Comparison of ENCODE assay signal across 25 cellular contexts in the genomic region with DNA sequence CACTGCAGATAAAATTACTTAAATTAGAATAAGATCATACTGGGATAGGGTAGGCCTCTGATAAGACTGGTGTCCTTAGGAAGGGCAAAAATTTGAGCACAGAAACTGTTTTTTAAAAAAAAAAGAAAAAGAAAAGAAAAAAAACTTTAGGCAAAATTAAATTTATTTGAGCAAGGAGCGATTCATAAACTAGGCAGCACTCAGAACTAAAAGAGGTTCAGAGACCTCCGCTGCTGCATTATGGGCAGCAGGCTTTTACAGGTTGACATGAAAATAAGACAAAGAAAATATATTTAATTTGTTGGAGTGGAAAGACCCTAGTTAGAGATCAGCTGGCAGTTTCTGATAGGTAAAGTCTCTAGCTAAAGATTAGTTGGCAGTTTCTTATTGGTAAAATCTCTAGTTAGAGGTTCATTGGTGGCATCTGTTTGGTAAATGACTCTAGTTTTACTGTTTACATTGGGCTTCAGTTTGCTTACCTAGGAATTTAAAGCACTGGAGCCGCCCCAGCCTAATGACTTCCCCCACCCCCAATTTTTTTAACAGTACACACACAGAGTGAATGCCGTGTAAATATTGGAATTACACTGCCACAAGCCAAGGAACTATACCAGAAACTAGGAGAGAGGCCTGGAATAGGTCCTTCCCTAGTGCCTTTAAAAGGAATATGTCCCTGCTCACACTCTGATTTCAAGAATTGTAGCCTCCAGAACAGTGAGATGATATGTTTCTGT. TPM values are rescaled to one million over a fixed set of nuclear protein-coding genes. Genes with fewer than 3 reads are reported as not detected.
DNase-seq lines count a peak whose midpoint lies in the region; ATAC-seq and TF ChIP-seq lines count a peak whose summit lies in the region.
"Had no signal": no experiment of that assay in that cellular context is flagged by ENCODE, and none has a peak within 500 bp of the region (broad histone marks: within the 10 kb centered on the region; RNA-seq: fewer than 3 reads in every experiment).

No MANE protein-coding gene starts in this region.

- intact Hi-C loops in A673 (cut with micrococcal nuclease; ENCODE audit: unreplicated experiment), result loop anchor here (2.0 kb wide), 1 partner anchor 83 kb away; a partner anchor contains a TSS
- intact Hi-C loops in mucosa of descending colon (cut with DNase I, micrococcal nuclease), result no loop called here
- intact Hi-C loops in aorta (cut with DNase I), result no loop called here

- POLR2A ChIA-PET in A673 (lab: Charles Lee; ENCODE audit: low non-redundant PET), result no interaction called here

- DNase-seq in A673 (ENCODE audit: low spot score) (no peak), LNCaP clone FGC (ENCODE audit: low read depth) (peak; percentile 89), mucosa of descending colon (no peak), aorta (no peak)
- DNase-seq: activated CD4-positive, alpha-beta T cell treated with anti-CD3 and anti-CD28 coated beads, Interleukin-2, amount 50 U/mL, for 1 hour; activated naive CD4-positive, alpha-beta T cell treated with anti-CD3 and anti-CD28 coated beads, Interleukin-2, amount 10 ng/mL, durations not matched to agents 7 days and 5 days; DMS79 treated with DMSO at 0.1 percent for 48 hours; GF-D8; Karpas-422; kidney; lower lobe of right lung; NCI-H446; nephron progenitor cell; NK-92 treated with Interleukin-12 subunit alpha and Interleukin-12 subunit beta, amount 100 ng/mL, for 24 hours; ovary; Right ventricle myocardium superior; spleen; T-helper 9 cell had no signal

- ATAC-seq in mucosa of descending colon (peak; percentile 5), GM21381 (IDR thresholded peaks at IDR 0.05; ENCODE audit: unreplicated experiment) (no peak), HG03520 (IDR thresholded peaks at IDR 0.05; ENCODE audit: unreplicated experiment) (no peak), GM21717 (IDR thresholded peaks at IDR 0.05; ENCODE audit: unreplicated experiment) (no peak), aorta (ENCODE audit: low FRiP score) (no peak)
- ATAC-seq: HCT116 had no signal

- H3K27ac ChIP-seq in A673 (ENCODE audit: low read depth, low read length, poor library complexity, severe bottlenecking) (peak overlapping the region; percentile 99), VCaP (peak overlapping the region; percentile 78), aorta (ENCODE audit: low read depth in 1 of 2, low read length in 2 of 2) (no peak overlapping the region)
- H3K27ac ChIP-seq: lower lobe of right lung, ovary, right atrium auricular region, spleen, tibial nerve had no signal

- WGBS in aorta, 2 donors, result 83 to 93% methylated on average over 4 of the region's 4 CpGs

- H3K4me3 ChIP-seq in A673 (ENCODE audit: low read depth, low read length, poor library complexity, severe bottlenecking) (no peak overlapping the region), LNCaP clone FGC (ENCODE audit: low read depth, low read length) (no peak overlapping the region), mucosa of descending colon (no peak overlapping the region), aorta (ENCODE audit: low read length in 2 of 2) (no peak overlapping the region)
- H3K4me3 ChIP-seq: lower lobe of right lung, ovary, right atrium auricular region, spleen, tibial nerve had no signal

- TF ChIP-seq CTCF in A673 (conservative IDR thresholded peaks at IDR 0.05; ENCODE audit: low read depth, low read length) (no peak), LNCaP clone FGC (IDR thresholded peaks at IDR 0.05; ENCODE audit: control insufficient read depth, extremely low read depth, insufficient read depth) (no peak), VCaP (conservative IDR thresholded peaks at IDR 0.05) (no peak), mucosa of descending colon (IDR thresholded peaks at IDR 0.05) (no peak)

- H3K36me3 ChIP-seq in A673 (ENCODE audit: insufficient read depth, low read length, poor library complexity, severe bottlenecking) (peaks cover 27% of the 10 kb centered on the region), mucosa of descending colon (ENCODE audit: low read depth) (no peaks in the 10 kb centered on the region), aorta (ENCODE audit: control insufficient read depth in 1 of 2, insufficient read depth in 2 of 2, low read length in 1 of 2) (no peaks in the 10 kb centered on the region)
- H3K36me3 ChIP-seq: lower lobe of right lung, ovary, right atrium auricular region, spleen had no signal

- H3K9me3 ChIP-seq in A673 (ENCODE audit: low read depth, low read length, poor library complexity, severe bottlenecking) (no peaks in the 10 kb centered on the region), mucosa of descending colon (no peaks in the 10 kb centered on the region), aorta (ENCODE audit: control insufficient read depth, low read length) (no peaks in the 10 kb centered on the region)
- H3K9me3 ChIP-seq: lower lobe of right lung, ovary, right atrium auricular region, spleen, tibial nerve had no signal

- H3K4me1 ChIP-seq in A673 (ENCODE audit: insufficient read depth, low read length, poor library complexity, severe bottlenecking) (peaks cover 58% of the 10 kb centered on the region), mucosa of descending colon (ENCODE audit: low read depth) (peaks cover 5% of the 10 kb centered on the region), aorta (ENCODE audit: control insufficient read depth in 1 of 2, insufficient read depth in 2 of 2, low read length in 2 of 2) (no peaks in the 10 kb centered on the region)

- H3K27me3 ChIP-seq in A673 (replicated peaks; ENCODE audit: insufficient read depth, low read depth, low read length, poor library complexity) (no peaks in the 10 kb centered on the region), aorta (ENCODE audit: control insufficient read depth in 1 of 2, insufficient read depth in 2 of 2, low read length in 1 of 2) (no peaks in the 10 kb centered on the region)
- H3K27me3 ChIP-seq: ovary, right atrium auricular region, spleen, tibial nerve had no signal

- no TSS peak for BruUV-seq in A673 (replicated peaks; lab: Mats Ljungman, UMichigan)

- CTCF ChIA-PET in A673 (lab: Charles Lee), result no interaction called here

RNA-seq across cellular contexts. Expression of a gene that starts 4.5 kb away (rescaled TPM):
- total RNA-seq in A673 (2021) (30.9 and 39.5 TPM in 2 replicates), mucosa of descending colon (10 to 100 TPM in 2 of 3 donors, 1 to 10 TPM in 1; 9.5 to 21.5 (median 17.2) TPM), aorta (1 to 10 TPM; 4.5 to 4.8 TPM)
- polyA plus RNA-seq in aorta, result 1 to 10 TPM; 1.5 to 4.7 TPM

RNA-seq across cellular contexts. Expression of a gene that starts 8.7 kb away (rescaled TPM):
- total RNA-seq in A673 (2021), result 20.4 and 21.2 TPM in 2 replicates
- total RNA-seq in mucosa of descending colon, result 1 to 10 TPM; 4.5 to 4.9 (median 4.7) TPM
- total RNA-seq in aorta, result 1 to 10 TPM; 3.8 to 6.7 TPM
- 1 to 10 TPM; 1.0 to 1.9 TPM for polyA plus RNA-seq in aorta

RNA-seq across cellular contexts. Expression of a gene that starts 21.8 kb away (rescaled TPM):
- total RNA-seq in A673 (2021) (26.8 and 28.7 TPM in 2 replicates), mucosa of descending colon (10 to 100 TPM; 11.1 to 27.1 (median 13.9) TPM), aorta (10 to 100 TPM; 19.5 to 26.3 TPM)
- 10 to 100 TPM; 17.8 to 19.9 TPM for polyA plus RNA-seq in aorta

Comparison
In these comparisons a context has a peak if more than half of its experiments do, and no peak if none do; other contexts are left out.
1. H3K27ac ChIP-seq: peak in A673 (single experiment) and VCaP (single experiment); none in aorta (0 of 2).